In the genomic region with DNA sequence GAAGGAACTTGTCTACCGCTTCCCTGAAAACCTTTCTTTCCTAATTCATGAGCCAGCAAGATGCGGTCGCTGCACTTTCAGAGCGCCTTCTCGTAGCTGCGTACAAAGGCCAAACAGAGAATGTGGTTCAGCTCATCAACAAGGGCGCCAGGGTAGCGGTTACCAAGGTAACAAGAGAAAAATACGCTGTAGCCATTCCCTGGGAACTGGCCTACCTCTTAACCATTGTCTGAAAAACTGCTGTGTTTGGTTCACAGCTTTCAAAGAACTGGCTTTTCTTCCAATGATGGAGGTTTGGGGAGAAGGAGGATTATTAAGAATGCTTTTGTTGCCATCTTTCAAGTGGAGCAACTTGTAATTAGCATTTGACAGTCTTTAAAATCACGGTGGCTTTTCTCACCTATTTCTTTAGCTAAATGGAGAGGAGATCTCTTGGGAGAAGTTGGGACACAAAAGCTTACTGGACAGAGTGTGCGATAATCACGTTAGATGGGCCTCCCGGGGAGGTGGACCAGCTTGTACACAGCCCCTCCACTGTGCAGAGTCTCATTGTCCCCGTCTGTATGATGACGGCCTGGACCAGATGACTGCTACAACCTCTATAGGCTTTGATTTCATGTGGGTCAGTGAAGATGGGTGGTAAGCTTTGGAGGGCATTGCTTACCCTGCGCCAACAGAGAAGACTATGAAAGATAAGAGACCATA, we compare ENCODE assay signal across 19 cellular contexts.
DNase-seq lines count a peak whose midpoint lies in the region; ATAC-seq, FAIRE-seq and TF ChIP-seq lines count a peak whose summit lies in the region.
"Had no signal": no experiment of that assay in that cellular context is flagged by ENCODE, and none has a peak within 500 bp of the region (broad histone marks: within the 10 kb centered on the region; RNA-seq: fewer than 3 reads in every experiment).

No MANE protein-coding gene starts in this region.

- peaks cover 10% of the 10 kb centered on the region for H3K4me1 ChIP-seq in astrocyte (ENCODE audit: insufficient read depth, low read length)
- H3K4me1 ChIP-seq in HepG2 (ENCODE audit: insufficient read depth, low read length), result peaks cover 42% of the 10 kb centered on the region

- H2AFZ ChIP-seq in astrocyte (ENCODE audit: low read depth, low read length) (no peak overlapping the region), HepG2 (ENCODE audit: low read length) (no peak overlapping the region)
- H2AFZ ChIP-seq: PC-9 had no signal

- TF ChIP-seq RAD21 in HepG2 (CRISPR knock-in tag; IDR thresholded peaks at IDR 0.05), result no peak

- H3K9me3 ChIP-seq in astrocyte (ENCODE audit: insufficient read depth, low read depth, low read length), result no peaks in the 10 kb centered on the region
- no peaks in the 10 kb centered on the region for H3K9me3 ChIP-seq in HepG2 (ENCODE audit: low read length)
- H3K9me3 ChIP-seq: upper lobe of left lung had no signal

- in situ Hi-C loops in HepG2 (cut with HindIII; ENCODE audit: extremely low pct_ligation_motif_present, low pct_unique_long_range_greater_than_20kb), result no loop called here

- H3K9me3 Mint-ChIP-seq in astrocyte (ENCODE audit: unreplicated experiment), result no peaks in the 10 kb centered on the region
- H3K9me3 Mint-ChIP-seq: activated naive CD4-positive, alpha-beta T cell treated with anti-CD3 and anti-CD28 coated beads, Interleukin-2, amount 50 U/mL, for 24 hours; effector memory CD8-positive, alpha-beta T cell; stimulated activated effector memory CD8-positive, alpha-beta T cell treated with anti-CD3 and anti-CD28 coated beads, Interleukin-12 subunit alpha, Interleukin-12 subunit beta, amount 100 ng/mL, for 72 hours had no signal

- FAIRE-seq in astrocyte (lab: Jason Lieb, UNC) (no peak), HepG2 (lab: Jason Lieb, UNC) (no peak)

- H3K36me3 ChIP-seq in astrocyte (ENCODE audit: insufficient read depth, low read length) (no peaks in the 10 kb centered on the region), HepG2 (replicated peaks in 1 of 2; ENCODE audit: control insufficient read depth in 1 of 2, insufficient read depth in 2 of 2, low read length in 2 of 2) (no peaks in the 10 kb centered on the region)
- H3K36me3 ChIP-seq: upper lobe of left lung had no signal

- H3K4me3 ChIP-seq in astrocyte (ENCODE audit: insufficient read depth, low read depth, low read length), result no peak overlapping the region
- no peak overlapping the region for H3K4me3 ChIP-seq in HepG2 (replicated peaks in 1 of 3; ENCODE audit: insufficient read depth in 1 of 3, low read depth in 2 of 3, low read length in 3 of 3)
- H3K4me3 ChIP-seq: PC-9, SK-N-MC, upper lobe of left lung had no signal

- H3K27ac Mint-ChIP-seq in astrocyte (ENCODE audit: unreplicated experiment), result no peak overlapping the region
- H3K27ac Mint-ChIP-seq: activated naive CD4-positive, alpha-beta T cell treated with anti-CD3 and anti-CD28 coated beads, Interleukin-2, amount 50 U/mL, for 24 hours; effector memory CD8-positive, alpha-beta T cell; stimulated activated effector memory CD8-positive, alpha-beta T cell treated with anti-CD3 and anti-CD28 coated beads, Interleukin-12 subunit alpha, Interleukin-12 subunit beta, amount 100 ng/mL, for 72 hours had no signal

- no peaks in the 10 kb centered on the region for H3K79me2 ChIP-seq in astrocyte (ENCODE audit: insufficient read depth, low read length)
- no peaks in the 10 kb centered on the region for H3K79me2 ChIP-seq in HepG2 (ENCODE audit: insufficient read depth, low read length)

- H3K4me2 ChIP-seq in astrocyte (ENCODE audit: low read length) (no peak overlapping the region), HepG2 (ENCODE audit: low read depth, low read length) (peak overlapping the region; percentile 40; the same call in 1 of the 2 replicates)
- H3K4me2 ChIP-seq: PC-9 had no signal

- peaks cover 44% of the 10 kb centered on the region for H3K4me1 Mint-ChIP-seq in astrocyte (ENCODE audit: low read depth, unreplicated experiment)
- H3K4me1 Mint-ChIP-seq: activated naive CD4-positive, alpha-beta T cell treated with anti-CD3 and anti-CD28 coated beads, Interleukin-2, amount 50 U/mL, for 24 hours; stimulated activated effector memory CD8-positive, alpha-beta T cell treated with anti-CD3 and anti-CD28 coated beads, Interleukin-12 subunit alpha, Interleukin-12 subunit beta, amount 100 ng/mL, for 72 hours had no signal

- no peaks in the 10 kb centered on the region for H3K27me3 Mint-ChIP-seq in astrocyte (ENCODE audit: low read depth, unreplicated experiment)
- H3K27me3 Mint-ChIP-seq: activated naive CD4-positive, alpha-beta T cell treated with anti-CD3 and anti-CD28 coated beads, Interleukin-2, amount 50 U/mL, for 24 hours; effector memory CD8-positive, alpha-beta T cell had no signal

- no peak for TF ChIP-seq POLR2A in HepG2 (IDR thresholded peaks at IDR 0.05; ENCODE audit: insufficient read depth in 1 of 2, low read depth in 2 of 2, low read length in 2 of 2)

- no peak overlapping the region for H3K9ac ChIP-seq in astrocyte (ENCODE audit: low read length)
- no peak overlapping the region for H3K9ac ChIP-seq in HepG2 (ENCODE audit: insufficient read depth, low read depth, low read length)

- CTCF ChIA-PET in HepG2 (lab: Yijun Ruan, JAX; ENCODE audit: low intra/inter-chr PET ratio, low total read pairs), result no interaction called here

- H3K27ac ChIP-seq in astrocyte (ENCODE audit: low read depth, low read length), result no peak overlapping the region
- no peak overlapping the region for H3K27ac ChIP-seq in HepG2 (ENCODE audit: extremely low read length, insufficient read depth, low read length)
- H3K27ac ChIP-seq in temporal lobe (ENCODE audit: low read depth, low read length), result peak overlapping the region; percentile 27
- H3K27ac ChIP-seq: PC-9, SK-N-MC had no signal

- DNase-seq in NCI-H1105 treated with DMSO at 0.1 percent for 48 hours (lab: John Stamatoyannopoulos, UW) (peak; percentile 2), NCI-H1105 (lab: John Stamatoyannopoulos, UW) (no peak), astrocyte (ENCODE audit: low read depth) (peak; percentile 8), HepG2 (ENCODE audit: low spot score) (peak; percentile 12)
- DNase-seq in activated CD4-positive, alpha-beta T cell treated with anti-CD3 and anti-CD28 coated beads for 4 hours, result no peak
- DNase-seq: activated CD4-positive, alpha-beta T cell treated with anti-CD3 and anti-CD28 coated beads for 48 hours; DND-41; effector memory CD8-positive, alpha-beta T cell; Kasumi-1; NCI-H1694 treated with DMSO at 0.1 percent for 48 hours; NCI-H774; PC-9 had no signal

- intact Hi-C loops in HepG2 (cut with micrococcal nuclease; ENCODE audit: unreplicated experiment), result no loop called here

- WGBS in HepG2 (ENCODE audit: low lambda C conversion rate), result 67% methylated on average over 16 of the region's 16 CpGs

- POLR2A ChIA-PET in HepG2 (lab: Yijun Ruan, JAX), result no interaction called here

- H3K27me3 ChIP-seq in astrocyte (ENCODE audit: insufficient read depth, low read length) (peaks cover 18% of the 10 kb centered on the region), HepG2 (ENCODE audit: control insufficient read depth in 1 of 2, insufficient read depth in 2 of 2, low read length in 2 of 2) (peaks cover 0 to 30% of the 10 kb centered on the region in 2 experiments; a peak in 3 of 5 replicates)
- H3K27me3 ChIP-seq: upper lobe of left lung had no signal

- no TSS peak for BruUV-seq in HepG2 (replicated peaks; lab: Mats Ljungman, UMichigan)

- peak; percentile 50 for ATAC-seq in HepG2
- ATAC-seq in HG03378 (IDR thresholded peaks at IDR 0.05; ENCODE audit: unreplicated experiment), result no peak
- ATAC-seq in HG03139 (IDR thresholded peaks at IDR 0.05; ENCODE audit: unreplicated experiment), result no peak
- ATAC-seq: effector memory CD8-positive, alpha-beta T cell; stimulated activated effector memory CD8-positive, alpha-beta T cell treated with anti-CD3 and anti-CD28 coated beads, Interleukin-12 subunit alpha, Interleukin-12 subunit beta, amount 100 ng/mL, for 72 hours had no signal

- TF ChIP-seq EP300 in HepG2 (IDR thresholded peaks at IDR 0.05; ENCODE audit: low read depth in 2 of 2, low read length in 2 of 2) (no peak), HepG2 (CRISPR knock-in tag; IDR thresholded peaks at IDR 0.05; ENCODE audit: borderline replicate concordance) (no peak)

- H4K20me1 ChIP-seq in astrocyte (ENCODE audit: insufficient read depth, low read length) (no peaks in the 10 kb centered on the region), HepG2 (ENCODE audit: insufficient read depth, low read length) (0 out of 2 replicates have a peak, but pooled peaks cover 2% of the 10 kb centered on the region)

- TF ChIP-seq CTCF in astrocyte (IDR thresholded peaks at IDR 0.05; ENCODE audit: insufficient read depth, low read depth, low read length) (no peak), HepG2 (CRISPR knock-in tag; IDR thresholded peaks at IDR 0.05) (no peak)

- no peak overlapping the region for H3K4me3 Mint-ChIP-seq in astrocyte (ENCODE audit: unreplicated experiment)
- H3K4me3 Mint-ChIP-seq: activated naive CD4-positive, alpha-beta T cell treated with anti-CD3 and anti-CD28 coated beads, Interleukin-2, amount 50 U/mL, for 24 hours; effector memory CD8-positive, alpha-beta T cell; stimulated activated effector memory CD8-positive, alpha-beta T cell treated with anti-CD3 and anti-CD28 coated beads, Interleukin-12 subunit alpha, Interleukin-12 subunit beta, amount 100 ng/mL, for 72 hours had no signal

- peaks cover 2% of the 10 kb centered on the region for H3K36me3 Mint-ChIP-seq in astrocyte (ENCODE audit: low read depth, unreplicated experiment)
- H3K36me3 Mint-ChIP-seq: stimulated activated effector memory CD8-positive, alpha-beta T cell treated with anti-CD3 and anti-CD28 coated beads, Interleukin-12 subunit alpha, Interleukin-12 subunit beta, amount 100 ng/mL, for 72 hours had no signal

TF ChIP-seq in HepG2, 621 proteins besides CTCF, POLR2A, EP300 and RAD21:
- TF ChIP-seq ZNF18 (CRISPR knock-in tag; IDR thresholded peaks at IDR 0.05; ENCODE audit: insufficient replicate concordance) (no peak), NR2C2 (CRISPR knock-in tag; IDR thresholded peaks at IDR 0.05; ENCODE audit: borderline replicate concordance) (0 out of 2 replicates have a peak, but pooled peaks have one; percentile 5)

Comparison
In these comparisons a context has a peak if more than half of its experiments do, and no peak if none do; other contexts are left out.
1. DNase-seq: peak in NCI-H1105 treated with DMSO at 0.1 percent for 48 hours (single experiment), astrocyte (single experiment) and HepG2 (single experiment); none in NCI-H1105 (single experiment) and activated CD4-positive, alpha-beta T cell treated with anti-CD3 and anti-CD28 coated beads for 4 hours (0 of 2).